Comparison of ENCODE assay signal across 8 cellular contexts in genomic region chr20:32358632-32358882, GRCh38. TPM values are rescaled to one million over a fixed set of nuclear protein-coding genes. Genes with fewer than 3 reads are reported as not detected.
DNase-seq lines count a peak whose midpoint lies in the region; ATAC-seq and TF ChIP-seq lines count a peak whose summit lies in the region.

No MANE protein-coding gene starts in this region.

- in situ Hi-C loops in brain microvascular endothelial cell (cut with HindIII; ENCODE audit: low pct_ligation_motif_present, low sequenced_read_pairs) = no loop called here

- no peak for TF ChIP-seq POLR2A in uterus (IDR thresholded peaks at IDR 0.05)

- no peak for TF ChIP-seq CTCF in left ventricle myocardium inferior (IDR thresholded peaks at IDR 0.05; ENCODE audit: borderline replicate concordance)
- no peak for TF ChIP-seq CTCF in brain microvascular endothelial cell (IDR thresholded peaks at IDR 0.05; ENCODE audit: low read depth, low read length, missing control alignments)
- TF ChIP-seq CTCF in mesothelial cell of epicardium (IDR thresholded peaks at IDR 0.05; ENCODE audit: unreplicated experiment) = no peak
- no peak for TF ChIP-seq CTCF in uterus (IDR thresholded peaks at IDR 0.05)

- H3K27me3 ChIP-seq in left ventricle myocardium inferior (ENCODE audit: low read depth) = no peaks in the 10 kb centered on the region
- no peaks in the 10 kb centered on the region for H3K27me3 ChIP-seq in brain microvascular endothelial cell (replicated peaks)
- H3K27me3 ChIP-seq in uterus = no peaks in the 10 kb centered on the region

- POLR2A ChIA-PET in HEK293T (lab: Yijun Ruan, JAX) = interaction anchor here (0.6 to 0.8 kb wide), 2 partner anchors 22 to 54 kb away, joined by 3 read pairs; no protein-coding TSS in a partner anchor

- H3K36me3 ChIP-seq in left ventricle myocardium inferior (no peaks in the 10 kb centered on the region), brain microvascular endothelial cell (replicated peaks) (no peaks in the 10 kb centered on the region), uterus (no peaks in the 10 kb centered on the region)

- H3K9me3 ChIP-seq in left ventricle myocardium inferior (replicated peaks) (peaks cover 3% of the 10 kb centered on the region), uterus (no peaks in the 10 kb centered on the region)

- DNase-seq in left ventricle myocardium inferior = no peak
- no peak for DNase-seq in Right ventricle myocardium superior
- no peak for DNase-seq in brain microvascular endothelial cell
- no peak for DNase-seq in mesothelial cell of epicardium (ENCODE audit: low spot score in 2 of 2, unreplicated experiment in 2 of 2)
- DNase-seq in uterus = no peak
- DNase-seq in HEK293T (ENCODE audit: extremely low spot score) = no peak
- DNase-seq in cerebellar nuclear complex (lab: John Stamatoyannopoulos, UW) = no peak
- DNase-seq in stimulated activated naive CD4-positive, alpha-beta T cell (lab: John Stamatoyannopoulos, UW) = no peak

- H3K4me1 ChIP-seq in left ventricle myocardium inferior = peaks cover 60% of the 10 kb centered on the region
- peaks cover 0 to 4% of the 10 kb centered on the region in 2 donors for H3K4me1 ChIP-seq in uterus

- peaks cover 44% of the 10 kb centered on the region for H3K4me1 Mint-ChIP-seq in mesothelial cell of epicardium

- H3K4me3 Mint-ChIP-seq in mesothelial cell of epicardium = peak overlapping the region; percentile 46

- H3K9me3 Mint-ChIP-seq in mesothelial cell of epicardium = no peaks in the 10 kb centered on the region

- peak overlapping the region; percentile 98 for H3K27ac ChIP-seq in left ventricle myocardium inferior (replicated peaks)
- H3K27ac ChIP-seq in brain microvascular endothelial cell = peak overlapping the region; percentile 97
- peak overlapping the region; percentile 98 to 99 for H3K27ac ChIP-seq in uterus

- CTCF ChIA-PET in HEK293T (lab: Yijun Ruan, JAX) = no interaction called here

- no peak overlapping the region for H3K27ac Mint-ChIP-seq in mesothelial cell of epicardium

- H3K4me3 ChIP-seq in left ventricle myocardium inferior (peak overlapping the region; percentile 97), brain microvascular endothelial cell (ENCODE audit: low read depth, low read length) (peak overlapping the region; percentile 91), uterus (peak overlapping the region; percentile 55 to 75)

- intact Hi-C loops in left ventricle myocardium inferior (cut with micrococcal nuclease) = no loop called here
- intact Hi-C loops in Right ventricle myocardium superior (cut with DNase I) = no loop called here
- intact Hi-C loops in uterus (cut with DNase I; ENCODE audit: low total_unique reads) = no loop called here

- no peaks in the 10 kb centered on the region for H3K27me3 Mint-ChIP-seq in mesothelial cell of epicardium (ENCODE audit: low read depth)

- H3K36me3 Mint-ChIP-seq in mesothelial cell of epicardium = no peaks in the 10 kb centered on the region

- no peak for ATAC-seq in Right ventricle myocardium superior (ENCODE audit: poor library complexity)

TF ChIP-seq in HEK293T, 16 proteins besides CTCF, POLR2A, EP300 and RAD21:
- no peak for TF ChIP-seq HDGF (IDR thresholded peaks at IDR 0.05; ENCODE audit: borderline replicate concordance)
- no peak for TF ChIP-seq ZNF384 (IDR thresholded peaks at IDR 0.05)
- TF ChIP-seq CTBP1 (IDR thresholded peaks at IDR 0.05; ENCODE audit: borderline replicate concordance) = no peak
- TF ChIP-seq SP1 (IDR thresholded peaks at IDR 0.05) = no peak
- no peak for TF ChIP-seq TARDBP (IDR thresholded peaks at IDR 0.05)
- no peak for TF ChIP-seq SUZ12 (IDR thresholded peaks at IDR 0.05)
- no peak for TF ChIP-seq ELF4 (IDR thresholded peaks at IDR 0.05)
- TF ChIP-seq L3MBTL2 (conservative IDR thresholded peaks at IDR 0.05) = no peak
- TF ChIP-seq LEF1 (IDR thresholded peaks at IDR 0.05; ENCODE audit: borderline replicate concordance) = no peak
- TF ChIP-seq ARNT (IDR thresholded peaks at IDR 0.05) = no peak
- no peak for TF ChIP-seq PKNOX1 (IDR thresholded peaks at IDR 0.05)
- TF ChIP-seq NFRKB (IDR thresholded peaks at IDR 0.05) = no peak
- no peak for TF ChIP-seq FOXA1 (IDR thresholded peaks at IDR 0.05)
- TF ChIP-seq FOXK2 (IDR thresholded peaks at IDR 0.05) = no peak
- TF ChIP-seq BHLHE40 (IDR thresholded peaks at IDR 0.05; ENCODE audit: borderline replicate concordance) = no peak

RNA-seq across cellular contexts. Expression of gene ASXL1, which starts 0.4 kb away (rescaled TPM):
- total RNA-seq in left ventricle myocardium inferior = 25.0 TPM
- total RNA-seq in Right ventricle myocardium superior = 24.5 TPM
- 173 to 182 TPM (median 173 TPM) in 3 replicates for total RNA-seq in mesothelial cell of epicardium
- 100 to 1,000 TPM in 2 of 4 donors, 10 to 100 TPM in 2; 69.1 to 116 (median 102) TPM for total RNA-seq in uterus
